Comparison of ENCODE assay signal across 15 cellular contexts in the genomic region with DNA sequence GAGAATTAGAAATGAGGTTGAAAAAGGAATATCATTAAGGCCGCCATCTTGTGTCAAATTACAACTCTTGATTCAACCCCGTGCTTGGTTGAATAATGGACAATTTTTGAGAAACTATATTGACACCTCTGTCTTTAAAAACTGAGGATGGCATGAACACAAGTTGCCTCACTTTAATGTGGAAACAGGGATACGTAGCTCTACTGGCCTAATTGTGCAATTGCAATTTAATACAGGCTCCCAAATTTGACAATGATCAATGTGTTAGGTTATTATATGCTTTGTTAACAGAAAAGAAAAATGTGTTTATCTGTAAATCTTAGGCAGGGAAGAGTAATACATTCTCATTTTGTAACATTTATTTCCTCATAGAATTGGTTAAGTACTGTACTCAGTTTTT.
"Had no signal": no experiment of that assay in that cellular context is flagged by ENCODE, and none has a peak within 500 bp of the region (broad histone marks: within the 10 kb centered on the region; RNA-seq: fewer than 3 reads in every experiment).

No MANE protein-coding gene starts in this region.

- H3K9me3 Mint-ChIP-seq: activated naive CD8-positive, alpha-beta T cell treated with anti-CD3 and anti-CD28 coated beads, Interleukin-2, amount 50 U/mL, for 24 hours; activated T-helper 17 cell treated with anti-CD3 and anti-CD28 coated beads, Interleukin-2, amount 50 U/mL, for 72 hours had no signal

- H3K9me3 ChIP-seq: ascending aorta, breast epithelium, ovary, right lobe of liver, testis had no signal

- H3K4me3 ChIP-seq: ascending aorta, breast epithelium, lung, ovary, right lobe of liver, testis had no signal

- DNase-seq: activated naive CD4-positive, alpha-beta T cell treated with Interleukin-2 at 50 U/mL for 16 hours; activated naive CD8-positive, alpha-beta T cell treated with anti-CD3 and anti-CD28 coated beads, Interleukin-2, amount 50 U/mL, for 24 hours; cerebellar nuclear complex; islet precursor cell; midbrain; ovary; right lobe of liver; stimulated activated naive CD8-positive, alpha-beta T cell treated with anti-CD3 and anti-CD28 coated beads, Interleukin-15, amount 100 ng/mL, for 72 hours; testis had no signal

- H3K4me3 Mint-ChIP-seq: activated naive CD8-positive, alpha-beta T cell treated with anti-CD3 and anti-CD28 coated beads, Interleukin-2, amount 50 U/mL, for 24 hours; activated T-helper 17 cell treated with anti-CD3 and anti-CD28 coated beads, Interleukin-2, amount 50 U/mL, for 72 hours; dendritic cell treated with granulocyte-macrophage colony-stimulating factor and Interleukin-4, amounts not matched to agents 40 ng/mL and 50 ng/mL, for 4 days; stimulated activated naive CD8-positive, alpha-beta T cell treated with anti-CD3 and anti-CD28 coated beads, Interleukin-15, amount 100 ng/mL, for 72 hours had no signal

- H3K27me3 ChIP-seq: ascending aorta, breast epithelium, ovary, right lobe of liver, testis had no signal

- H3K4me1 Mint-ChIP-seq: activated naive CD8-positive, alpha-beta T cell treated with anti-CD3 and anti-CD28 coated beads, Interleukin-2, amount 50 U/mL, for 24 hours; activated T-helper 17 cell treated with anti-CD3 and anti-CD28 coated beads, Interleukin-2, amount 50 U/mL, for 72 hours; stimulated activated naive CD8-positive, alpha-beta T cell treated with anti-CD3 and anti-CD28 coated beads, Interleukin-15, amount 100 ng/mL, for 72 hours had no signal

- H3K27ac Mint-ChIP-seq: activated naive CD8-positive, alpha-beta T cell treated with anti-CD3 and anti-CD28 coated beads, Interleukin-2, amount 50 U/mL, for 24 hours; activated T-helper 17 cell treated with anti-CD3 and anti-CD28 coated beads, Interleukin-2, amount 50 U/mL, for 72 hours; dendritic cell treated with granulocyte-macrophage colony-stimulating factor and Interleukin-4, amounts not matched to agents 40 ng/mL and 50 ng/mL, for 4 days; stimulated activated naive CD8-positive, alpha-beta T cell treated with anti-CD3 and anti-CD28 coated beads, Interleukin-15, amount 100 ng/mL, for 72 hours had no signal

- ATAC-seq: activated CD4-positive, CD25-positive, alpha-beta regulatory T cell treated with anti-CD3 and anti-CD28 coated beads, Interleukin-2, amount 50 U/mL, for 24 hours; activated naive CD8-positive, alpha-beta T cell treated with anti-CD3 and anti-CD28 coated beads, Interleukin-2, amount 50 U/mL, for 24 hours; activated T-helper 17 cell treated with anti-CD3 and anti-CD28 coated beads, Interleukin-2, amount 50 U/mL, for 72 hours; right lobe of liver; stimulated activated naive CD8-positive, alpha-beta T cell treated with anti-CD3 and anti-CD28 coated beads, Interleukin-15, amount 100 ng/mL, for 72 hours had no signal

- H3K27ac ChIP-seq: ascending aorta, breast epithelium, ovary, right lobe of liver, testis had no signal

- H3K4me1 ChIP-seq: ascending aorta, breast epithelium, right lobe of liver, testis had no signal

- H3K36me3 ChIP-seq: ascending aorta, breast epithelium, ovary, right lobe of liver had no signal
